Comparison of ENCODE assay signal across 32 cellular contexts in genomic region chr12:17204289-17205054, GRCh38.
"Had no signal": no experiment of that assay in that cellular context is flagged by ENCODE, and none has a peak within 500 bp of the region (broad histone marks: within the 10 kb centered on the region; RNA-seq: fewer than 3 reads in every experiment).

No MANE protein-coding gene starts in this region.

- H3K4me3 Mint-ChIP-seq: activated CD4-positive, alpha-beta T cell treated with anti-CD3 and anti-CD28 coated beads for 36 hours; activated CD4-positive, alpha-beta T cell treated with anti-CD3 and anti-CD28 coated beads, Interleukin-2, amount 10 ng/mL, durations not matched to agents 7 days and 5 days; activated CD8-positive, alpha-beta T cell treated with anti-CD3 and anti-CD28 coated beads, Interleukin-2, amount 10 ng/mL, durations not matched to agents 7 days and 5 days; activated naive CD4-positive, alpha-beta T cell treated with anti-CD3 and anti-CD28 coated beads, Interleukin-2, amount 50 U/mL, for 24 hours; activated naive CD8-positive, alpha-beta T cell treated with anti-CD3 and anti-CD28 coated beads, Interleukin-2, amount 10 ng/mL, durations not matched to agents 7 days and 5 days; activated T-cell treated with anti-CD3 and anti-CD28 coated beads, Interleukin-2, amount 50 U/mL, for 24 hours; brain had no signal

- H3K9me3 Mint-ChIP-seq: activated naive CD4-positive, alpha-beta T cell treated with anti-CD3 and anti-CD28 coated beads, Interleukin-2, amount 50 U/mL, for 24 hours had no signal

- H3K27ac Mint-ChIP-seq: activated CD4-positive, alpha-beta T cell treated with anti-CD3 and anti-CD28 coated beads for 36 hours; activated CD4-positive, alpha-beta T cell treated with anti-CD3 and anti-CD28 coated beads, Interleukin-2, amount 10 ng/mL, durations not matched to agents 7 days and 5 days; activated CD8-positive, alpha-beta T cell treated with anti-CD3 and anti-CD28 coated beads, Interleukin-2, amount 10 ng/mL, durations not matched to agents 7 days and 5 days; activated naive CD4-positive, alpha-beta T cell treated with anti-CD3 and anti-CD28 coated beads, Interleukin-2, amount 50 U/mL, for 24 hours; activated naive CD8-positive, alpha-beta T cell treated with anti-CD3 and anti-CD28 coated beads, Interleukin-2, amount 10 ng/mL, durations not matched to agents 7 days and 5 days; activated T-cell treated with anti-CD3 and anti-CD28 coated beads, Interleukin-2, amount 50 U/mL, for 24 hours; activated T-helper 2 cell treated with anti-CD3 and anti-CD28 coated beads, Interferon-gamma antibody, Interleukin-2, Interleukin-4, amounts not matched to agents 10 μg/mL and 5 μg/mL and 100 μg/mL, durations not matched to agents 14 hours and 24 hours and 36 hours; brain had no signal

- H3K27ac ChIP-seq: KMS-11, Peyer's patch, SJCRH30, SK-N-MC had no signal

- H3K9me3 ChIP-seq: Peyer's patch, SJCRH30 had no signal

- DNase-seq: activated CD4-positive, alpha-beta T cell treated with anti-CD3 and anti-CD28 coated beads for 36 hours; activated CD4-positive, alpha-beta T cell treated with anti-CD3 and anti-CD28 coated beads, Interleukin-2, amount 10 ng/mL, durations not matched to agents 7 days and 5 days; activated CD4-positive, alpha-beta T cell treated with anti-CD3 and anti-CD28 coated beads, Interleukin-2, amount 50 U/mL, for 48 hours; activated CD8-positive, alpha-beta T cell treated with anti-CD3 and anti-CD28 coated beads, Interleukin-2, amount 10 ng/mL, durations not matched to agents 7 days and 5 days; activated gamma-delta T cell; activated naive CD4-positive, alpha-beta T cell treated with Interleukin-2 at 50 U/mL for 16 hours; activated naive CD8-positive, alpha-beta T cell treated with anti-CD3 and anti-CD28 coated beads, Interleukin-2, amount 10 ng/mL, durations not matched to agents 7 days and 5 days; activated T-cell treated with anti-CD3 and anti-CD28 coated beads, Interleukin-2, amount 50 U/mL, for 24 hours; amygdala; caudate nucleus; MM.1S; MV-4-11; NCI-H1092; NCI-H146; NCI-H187; NCI-H2029 treated with DMSO at 0.1 percent for 48 hours; NCI-H2107; NCI-H2171; NCI-H510A; NCI-H526; NCI-H748 treated with DMSO at 0.1 percent for 48 hours; NK-92 treated with Interleukin-12 subunit alpha and Interleukin-12 subunit beta, amount 100 ng/mL, for 24 hours; PC-3; Peyer's patch; SHP77; T1000 had no signal

- H3K4me1 Mint-ChIP-seq: activated CD4-positive, alpha-beta T cell treated with anti-CD3 and anti-CD28 coated beads for 36 hours; activated CD4-positive, alpha-beta T cell treated with anti-CD3 and anti-CD28 coated beads, Interleukin-2, amount 10 ng/mL, durations not matched to agents 7 days and 5 days; activated naive CD4-positive, alpha-beta T cell treated with anti-CD3 and anti-CD28 coated beads, Interleukin-2, amount 50 U/mL, for 24 hours; activated naive CD8-positive, alpha-beta T cell treated with anti-CD3 and anti-CD28 coated beads, Interleukin-2, amount 10 ng/mL, durations not matched to agents 7 days and 5 days; brain had no signal

- H3K4me2 ChIP-seq: KMS-11 had no signal

- H3K9ac ChIP-seq: KMS-11 had no signal

- H3K36me3 Mint-ChIP-seq: activated naive CD4-positive, alpha-beta T cell treated with anti-CD3 and anti-CD28 coated beads, Interleukin-2, amount 50 U/mL, for 24 hours; activated naive CD8-positive, alpha-beta T cell treated with anti-CD3 and anti-CD28 coated beads, Interleukin-2, amount 10 ng/mL, durations not matched to agents 7 days and 5 days; brain had no signal

- H3K4me3 ChIP-seq: Peyer's patch, SJCRH30, SK-N-MC had no signal

- H3K27me3 ChIP-seq: Peyer's patch, SJCRH30 had no signal

- H3K27me3 Mint-ChIP-seq: activated CD4-positive, alpha-beta T cell treated with anti-CD3 and anti-CD28 coated beads for 36 hours; activated CD4-positive, alpha-beta T cell treated with anti-CD3 and anti-CD28 coated beads, Interleukin-2, amount 10 ng/mL, durations not matched to agents 7 days and 5 days; activated naive CD4-positive, alpha-beta T cell treated with anti-CD3 and anti-CD28 coated beads, Interleukin-2, amount 50 U/mL, for 24 hours; activated naive CD8-positive, alpha-beta T cell treated with anti-CD3 and anti-CD28 coated beads, Interleukin-2, amount 10 ng/mL, durations not matched to agents 7 days and 5 days; activated T-cell treated with anti-CD3 and anti-CD28 coated beads, Interleukin-2, amount 50 U/mL, for 24 hours had no signal

- H3K36me3 ChIP-seq: Peyer's patch, SJCRH30 had no signal

- H3K4me1 ChIP-seq: Peyer's patch, SJCRH30 had no signal
